Comparison of ENCODE assay signal across 8 cellular contexts in the genomic region with DNA sequence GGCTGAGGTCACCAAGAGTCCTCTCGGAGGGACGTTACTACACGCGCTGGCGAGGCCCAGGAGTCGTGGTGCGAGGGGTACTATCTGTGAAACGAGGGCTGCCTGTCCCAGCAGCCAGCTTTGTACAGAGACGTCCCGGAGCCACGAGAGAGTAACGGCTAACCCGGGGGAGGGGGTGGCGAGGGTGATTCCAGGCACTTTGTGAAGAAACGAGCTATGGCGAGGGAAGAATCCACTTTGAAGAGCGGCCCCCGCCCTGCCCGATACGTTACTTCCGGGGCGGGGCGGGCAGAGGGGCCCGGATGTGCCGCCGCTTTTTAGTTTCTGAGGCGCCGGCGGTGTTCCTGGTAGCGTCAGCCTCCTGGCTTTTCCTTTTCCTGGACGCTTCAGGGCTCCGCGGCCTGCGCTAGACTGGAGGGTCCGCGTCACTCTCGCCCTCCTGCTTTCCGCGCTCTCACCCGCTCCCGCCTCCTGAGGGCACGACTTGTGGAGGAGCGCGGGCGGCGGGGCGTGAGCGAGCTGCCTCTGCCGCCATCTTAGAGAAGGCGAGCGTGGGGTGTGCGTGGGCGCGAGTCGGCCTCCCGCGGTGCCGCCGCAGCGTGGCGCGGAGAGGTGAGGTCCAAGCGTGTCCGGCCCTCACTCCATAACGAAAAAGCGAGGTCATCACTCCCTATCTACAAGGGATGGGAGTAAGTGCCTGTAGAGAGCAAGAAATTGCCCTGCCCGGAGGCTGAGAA. TPM values are rescaled to one million over a fixed set of nuclear protein-coding genes. Genes with fewer than 3 reads are reported as not detected.
DNase-seq lines count a peak whose midpoint lies in the region; ATAC-seq and TF ChIP-seq lines count a peak whose summit lies in the region.

No MANE protein-coding gene starts in this region.

- peak overlapping the region; percentile 100 for H3K27ac Mint-ChIP-seq in activated naive CD4-positive, alpha-beta T cell treated with anti-CD3 and anti-CD28 coated beads for 36 hours

- H3K79me2 ChIP-seq in HCT116 (ENCODE audit: insufficient read depth, low read length) (peaks cover 50% of the 10 kb centered on the region), MM.1S (ENCODE audit: low read length) (peaks cover 33% of the 10 kb centered on the region)

- peaks cover 34% of the 10 kb centered on the region for H3K4me1 Mint-ChIP-seq in activated naive CD4-positive, alpha-beta T cell treated with anti-CD3 and anti-CD28 coated beads for 36 hours (ENCODE audit: low read depth)

- peaks cover 18% of the 10 kb centered on the region for H3K36me3 Mint-ChIP-seq in activated naive CD4-positive, alpha-beta T cell treated with anti-CD3 and anti-CD28 coated beads for 36 hours (ENCODE audit: low read depth)

- whole genome bisulfite sequencing in gastroesophageal sphincter (ENCODE audit: low coverage in 1 of 2), 2 donors = 0% methylated on average over 1 of the region's 67 CpGs; no CpG with 5 or more reads in 1 of the 2 donors

- H3K27me3 Mint-ChIP-seq in activated naive CD4-positive, alpha-beta T cell treated with anti-CD3 and anti-CD28 coated beads for 36 hours (ENCODE audit: low read depth) = no peaks in the 10 kb centered on the region

- peak; percentile 91 for DNase-seq in GM03348 (ENCODE audit: low spot score)
- peak; percentile 59 for DNase-seq in HCT116 (ENCODE audit: low read depth, low spot score)
- DNase-seq in MM.1S = peak; percentile 87
- peak; percentile 72 to 87 for DNase-seq in SJSA1 (ENCODE audit: low read depth in 1 of 2, low spot score in 2 of 2)
- peak; percentile 89 for DNase-seq in activated naive CD4-positive, alpha-beta T cell treated with anti-CD3 and anti-CD28 coated beads for 36 hours
- DNase-seq in nucleus accumbens (lab: John Stamatoyannopoulos, UW) = peak in 55 of 56 donors; percentile 58 to 93 (median 85)
- peak; percentile 92 for DNase-seq in superior temporal gyrus (ENCODE audit: extremely low spot score)

- H3K9ac ChIP-seq in HCT116 (ENCODE audit: low read length) = peak overlapping the region; percentile 99
- H3K9ac ChIP-seq in MM.1S (ENCODE audit: low read length) = peak overlapping the region; percentile 100

- TF ChIP-seq CTCF in HCT116 (IDR thresholded peaks at IDR 0.05 in 2 of 3, conservative IDR thresholded peaks at IDR 0.05 in 1 of 3; ENCODE audit: borderline replicate concordance in 1 of 3, insufficient read depth in 1 of 3, low read depth in 2 of 3, low read length in 2 of 3) = no peak
- TF ChIP-seq CTCF in MM.1S (IDR thresholded peaks at IDR 0.05; ENCODE audit: low read length) = no peak
- peak in 2 of 4 experiments; percentile 11 to 15 for TF ChIP-seq CTCF in gastroesophageal sphincter (IDR thresholded peaks at IDR 0.05)

- peak; percentile 81 for ATAC-seq in HCT116
- ATAC-seq in gastroesophageal sphincter = peak; percentile 94

- no peaks in the 10 kb centered on the region; a peak in 1 of 4 replicates for H3K36me3 ChIP-seq in HCT116 (ENCODE audit: control insufficient read depth in 1 of 2, insufficient read depth in 2 of 2, low read length in 2 of 2)
- no peaks in the 10 kb centered on the region for H3K36me3 ChIP-seq in MM.1S (replicated peaks; ENCODE audit: insufficient read depth, low read length)
- H3K36me3 ChIP-seq in SJSA1 = 0 out of 2 replicates have a peak, but pooled peaks cover 4% of the 10 kb centered on the region
- peaks cover 0 to 11% of the 10 kb centered on the region in 2 donors for H3K36me3 ChIP-seq in gastroesophageal sphincter

- TF ChIP-seq EP300 in gastroesophageal sphincter (IDR thresholded peaks at IDR 0.05) = peak; percentile 48

- peaks cover 38% of the 10 kb centered on the region for H3F3A ChIP-seq in MM.1S (ENCODE audit: insufficient read depth, low read length)

- H3K27me3 ChIP-seq in HCT116 (ENCODE audit: insufficient read depth, low read length) (no peaks in the 10 kb centered on the region), MM.1S (replicated peaks; ENCODE audit: insufficient read depth, low read length) (no peaks in the 10 kb centered on the region), SJSA1 (replicated peaks) (no peaks in the 10 kb centered on the region), gastroesophageal sphincter (no peaks in the 10 kb centered on the region)

- H3K4me1 ChIP-seq in HCT116 (ENCODE audit: control insufficient read depth in 1 of 2, insufficient read depth in 2 of 2, low read length in 2 of 2) (peaks cover 3 to 22% of the 10 kb centered on the region in 2 experiments; a peak in 2 of 4 replicates), MM.1S (ENCODE audit: low read length) (peaks cover 23% of the 10 kb centered on the region), SJSA1 (replicated peaks) (peaks cover 7% of the 10 kb centered on the region; the same call in 1 of the 2 replicates), gastroesophageal sphincter (peaks cover 0 to 51% (median 4%) of the 10 kb centered on the region in 3 donors)

- intact Hi-C loops in HCT116 (cut with micrococcal nuclease) = loop anchor here (10.0 kb wide), 2 partner anchors 282 to 672 kb away; no protein-coding TSS in a partner anchor
- intact Hi-C loops in activated naive CD4-positive, alpha-beta T cell treated with anti-CD3 and anti-CD28 coated beads for 36 hours (cut with micrococcal nuclease) = loop anchor here (1.0 to 5.0 kb wide), 14 partner anchors 184 to 1931 kb away; a partner anchor contains a TSS

- peak overlapping the region; percentile 94 for H2AFZ ChIP-seq in HCT116 (ENCODE audit: low read depth, low read length, poor library complexity, severe bottlenecking)
- peak overlapping the region; percentile 72 for H2AFZ ChIP-seq in MM.1S (ENCODE audit: low read length)

- RAD21 ChIA-PET in HCT116 (lab: Charles Lee; ENCODE audit: low non-redundant PET in 1 of 2, low total read pairs in 2 of 2, uncharacterized antibody in 2 of 2, unreplicated experiment in 2 of 2) = no interaction called here

- no peaks in the 10 kb centered on the region for H3K9me2 ChIP-seq in HCT116 (ENCODE audit: insufficient read depth)
- no peaks in the 10 kb centered on the region for H3K9me2 ChIP-seq in MM.1S (replicated peaks; ENCODE audit: insufficient read depth, low read length)

- no peak for TF ChIP-seq RAD21 in HCT116 (IDR thresholded peaks at IDR 0.05; ENCODE audit: low read depth)

- H3K9me3 ChIP-seq in HCT116 (ENCODE audit: control insufficient read depth in 1 of 2, insufficient read depth in 1 of 2, low read depth in 1 of 2, low read length in 2 of 2) (no peaks in the 10 kb centered on the region), MM.1S (replicated peaks; ENCODE audit: insufficient read depth, low read length) (no peaks in the 10 kb centered on the region), SJSA1 (replicated peaks) (no peaks in the 10 kb centered on the region), gastroesophageal sphincter (no peaks in the 10 kb centered on the region)

- TF ChIP-seq POLR2A in HCT116 (IDR thresholded peaks at IDR 0.05; ENCODE audit: borderline replicate concordance, extremely low read depth, insufficient read depth, insufficient read length) = peak; percentile 81
- peak; percentile 82 to 88 for TF ChIP-seq POLR2A in gastroesophageal sphincter (IDR thresholded peaks at IDR 0.05)

- CTCF ChIA-PET in HCT116 (lab: Charles Lee) = interaction anchor here (1.2 to 2.5 kb wide), 2 partner anchors 15 to 59 kb away, joined by 3 to 8 read pairs; no protein-coding TSS in a partner anchor
- CTCF ChIA-PET in activated naive CD4-positive, alpha-beta T cell treated with anti-CD3 and anti-CD28 coated beads for 36 hours (lab: Charles Lee) = interaction anchor here (2.3 to 2.7 kb wide), 2 partner anchors 48 to 58 kb away, joined by 12 to 14 read pairs; no protein-coding TSS in a partner anchor

- TSS peak; percentile 56 for BruUV-seq in HCT116 (replicated peaks; lab: Mats Ljungman, UMichigan)

- H4K20me1 ChIP-seq in HCT116 (ENCODE audit: insufficient read depth) (no peaks in the 10 kb centered on the region), MM.1S (ENCODE audit: insufficient read depth, low read length) (0 out of 2 replicates have a peak, but pooled peaks cover 5% of the 10 kb centered on the region)

- H3K4me3 Mint-ChIP-seq in activated naive CD4-positive, alpha-beta T cell treated with anti-CD3 and anti-CD28 coated beads for 36 hours = peak overlapping the region; percentile 93

- H3K4me3 ChIP-seq in HCT116 (replicated peaks in 1 of 2; ENCODE audit: low read depth in 1 of 2, low read length in 2 of 2) (peak overlapping the region; percentile 89 to 90), MM.1S (ENCODE audit: low read length) (peak overlapping the region; percentile 97), SJSA1 (peak overlapping the region; percentile 74), gastroesophageal sphincter (peak overlapping the region; percentile 53 to 83)

- no peaks in the 10 kb centered on the region for H3K9me3 Mint-ChIP-seq in activated naive CD4-positive, alpha-beta T cell treated with anti-CD3 and anti-CD28 coated beads for 36 hours

- H3K4me2 ChIP-seq in HCT116 (ENCODE audit: low read length) (peak overlapping the region; percentile 97), MM.1S (ENCODE audit: low read depth, low read length) (peak overlapping the region; percentile 90; the same call in 1 of the 2 replicates)

- POLR2A ChIA-PET in HCT116 (lab: Charles Lee) = interaction anchor here (0.7 to 1.7 kb wide), 5 partner anchors 10 to 31 kb away, joined by 3 to 8 read pairs (median 3); no protein-coding TSS in a partner anchor

- H3K27ac ChIP-seq in HCT116 (ENCODE audit: low read depth, low read length) (peak overlapping the region; percentile 98), MM.1S (ENCODE audit: low read length) (peak overlapping the region; percentile 99), SJSA1 (peak overlapping the region; percentile 100), gastroesophageal sphincter (peak overlapping the region; percentile 96 to 100 (median 100))

TF ChIP-seq in HCT116, 20 proteins besides CTCF, POLR2A, EP300 and RAD21 (continues in another document):
- TF ChIP-seq SIN3A (IDR thresholded peaks at IDR 0.05; ENCODE audit: low read depth) (peak; percentile 56), FOSL1 (IDR thresholded peaks at IDR 0.05; ENCODE audit: low read depth) (no peak), CBX3 (IDR thresholded peaks at IDR 0.05; ENCODE audit: low read depth) (peak; percentile 39), ZNF274 (IDR thresholded peaks at IDR 0.05; ENCODE audit: low read depth, low read length) (no peak), JUND (IDR thresholded peaks at IDR 0.05) (no peak), SP1 (IDR thresholded peaks at IDR 0.05; ENCODE audit: low read depth) (peak; percentile 41), SRF (IDR thresholded peaks at IDR 0.05; ENCODE audit: low read depth) (no peak)
- TF ChIP-seq, protein P1, sequence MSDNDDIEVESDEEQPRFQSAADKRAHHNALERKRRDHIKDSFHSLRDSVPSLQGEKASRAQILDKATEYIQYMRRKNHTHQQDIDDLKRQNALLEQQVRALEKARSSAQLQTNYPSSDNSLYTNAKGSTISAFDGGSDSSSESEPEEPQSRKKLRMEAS (IDR thresholded peaks at IDR 0.05) = peak; percentile 89

RNA-seq across cellular contexts. Expression of a gene that starts 0.5 kb away (rescaled TPM):
- total RNA-seq in HCT116 (2021; ENCODE audit: unreplicated experiment) (11.8 TPM), gastroesophageal sphincter (1 to 10 TPM; 5.6 to 9.0 (median 7.7) TPM)
- 3.0 and 4.8 TPM in 2 replicates for polyA plus RNA-seq in HCT116 (2012)
- total RNA-seq in SJSA1 (2014; rRNA removed; shearing (Covaris generic)) = 0.28 and 0.32 TPM in 2 replicates
- total RNA-seq in activated naive CD4-positive, alpha-beta T cell treated with anti-CD3 and anti-CD28 coated beads for 36 hours = 10 to 100 TPM; 11.0 to 12.7 TPM

Comparison
In these comparisons a context has a peak if more than half of its experiments do, and no peak if none do; other contexts are left out.
1. Peak in every context shown above with its lines: DNase-seq, ATAC-seq, H3K4me3 ChIP-seq and H3K27ac ChIP-seq.